18 cellular contexts compared by ENCODE assay signal in genomic region chr7:38315410-38315809, GRCh38.
A peak's percentile ranks its signal among the peaks of the same experiment; 100 is the strongest.
DNase-seq lines count a peak whose midpoint lies in the region; ATAC-seq, FAIRE-seq and TF ChIP-seq lines count a peak whose summit lies in the region.
"Had no signal": no experiment of that assay in that cellular context is flagged by ENCODE, and none has a peak within 500 bp of the region (broad histone marks: within the 10 kb centered on the region; RNA-seq: fewer than 3 reads in every experiment).

No MANE protein-coding gene starts in this region.

- peaks cover 57% of the 10 kb centered on the region for H3K4me1 Mint-ChIP-seq in activated CD8-positive, alpha-beta T cell treated with anti-CD3 and anti-CD28 coated beads, Interleukin-2, amount 10 ng/mL, durations not matched to agents 7 days and 5 days (ENCODE audit: low read depth)

- TF ChIP-seq CTCF in 22Rv1 (IDR thresholded peaks at IDR 0.05) (no peak), neutrophil (IDR thresholded peaks at IDR 0.05) (no peak)

- H3K27ac Mint-ChIP-seq in activated CD8-positive, alpha-beta T cell treated with anti-CD3 and anti-CD28 coated beads, Interleukin-2, amount 10 ng/mL, durations not matched to agents 7 days and 5 days: no peak overlapping the region
- H3K27ac Mint-ChIP-seq: B cell; CD4-positive, alpha-beta T cell had no signal

- CTCF ChIA-PET in activated CD8-positive, alpha-beta T cell treated with anti-CD3 and anti-CD28 coated beads, Interleukin-2, amount 10 ng/mL, durations not matched to agents 7 days and 5 days (lab: Charles Lee): interaction anchor here (1.6 to 7.1 kb wide), 4 partner anchors 16 to 207 kb away, joined by 4 to 116 read pairs (median 15); no protein-coding TSS in a partner anchor

- no peak for ATAC-seq in activated CD8-positive, alpha-beta T cell treated with anti-CD3 and anti-CD28 coated beads, Interleukin-2, amount 10 ng/mL, durations not matched to agents 7 days and 5 days
- ATAC-seq in Right ventricle myocardium superior (ENCODE audit: poor library complexity): no peak
- ATAC-seq: HCT116 had no signal

- POLR2A ChIA-PET in activated CD8-positive, alpha-beta T cell treated with anti-CD3 and anti-CD28 coated beads, Interleukin-2, amount 10 ng/mL, durations not matched to agents 7 days and 5 days (lab: Charles Lee): interaction anchor here (1.0 kb wide), 1 partner anchor 15 kb away, joined by 6 read pairs; no protein-coding TSS in a partner anchor

- H3K27ac ChIP-seq in 22Rv1 (peak overlapping the region; percentile 81), neutrophil (peak overlapping the region; percentile 67)
- H3K27ac ChIP-seq: GM23248 had no signal

- peaks cover 81 to 86% of the 10 kb centered on the region in 2 experiments for H3K4me1 ChIP-seq in neutrophil (ENCODE audit: control insufficient read depth in 1 of 2, insufficient read depth in 1 of 2, low read depth in 1 of 2, low read length in 1 of 2)

- intact Hi-C loops in Right ventricle myocardium superior (cut with DNase I): loop anchor here (10.0 kb wide), 1 partner anchor 211 kb away; no protein-coding TSS in a partner anchor

- no peaks in the 10 kb centered on the region for H3K9me3 ChIP-seq in neutrophil

- no peaks in the 10 kb centered on the region for H3K36me3 Mint-ChIP-seq in activated CD8-positive, alpha-beta T cell treated with anti-CD3 and anti-CD28 coated beads, Interleukin-2, amount 10 ng/mL, durations not matched to agents 7 days and 5 days (ENCODE audit: low read depth)

- H3K36me3 ChIP-seq in neutrophil: no peaks in the 10 kb centered on the region

- no peaks in the 10 kb centered on the region for H3K27me3 ChIP-seq in neutrophil

- DNase-seq in GM12891 (ENCODE audit: insufficient read length, low spot score) (no peak), DMS79 (lab: John Stamatoyannopoulos, UW) (no peak), NCI-H1092 treated with DMSO at 0.1 percent for 48 hours (lab: John Stamatoyannopoulos, UW) (no peak), Right ventricle myocardium superior (no peak)
- DNase-seq in activated CD8-positive, alpha-beta T cell treated with anti-CD3 and anti-CD28 coated beads, Interleukin-2, amount 10 ng/mL, durations not matched to agents 7 days and 5 days: no peak
- DNase-seq: C1 segment of cervical spinal cord; CD4-positive, alpha-beta T cell; COR-L47; DMS153; GF-D8; GM23248 had no signal

- peak; percentile 26 for FAIRE-seq in GM12891 (lab: Jason Lieb, UNC)
- FAIRE-seq: A204.1, D721Med, H54 had no signal

- TF ChIP-seq POLR2A in GM12891 (IDR thresholded peaks at IDR 0.05; ENCODE audit: low read depth, low read length): no peak

- no peaks in the 10 kb centered on the region for H3K9me3 Mint-ChIP-seq in activated CD8-positive, alpha-beta T cell treated with anti-CD3 and anti-CD28 coated beads, Interleukin-2, amount 10 ng/mL, durations not matched to agents 7 days and 5 days (ENCODE audit: insufficient read depth)
- H3K9me3 Mint-ChIP-seq: CD4-positive, alpha-beta T cell had no signal

- H3K4me3 ChIP-seq in neutrophil (ENCODE audit: low read depth in 1 of 2, low read length in 1 of 2): no peak overlapping the region
- H3K4me3 ChIP-seq: GM23248 had no signal

- H3K4me3 Mint-ChIP-seq in activated CD8-positive, alpha-beta T cell treated with anti-CD3 and anti-CD28 coated beads, Interleukin-2, amount 10 ng/mL, durations not matched to agents 7 days and 5 days: peak overlapping the region; percentile 46
- H3K4me3 Mint-ChIP-seq: B cell; CD4-positive, alpha-beta T cell had no signal

- no peaks in the 10 kb centered on the region for H3K27me3 Mint-ChIP-seq in activated CD8-positive, alpha-beta T cell treated with anti-CD3 and anti-CD28 coated beads, Interleukin-2, amount 10 ng/mL, durations not matched to agents 7 days and 5 days (ENCODE audit: low read depth)
- H3K27me3 Mint-ChIP-seq: CD4-positive, alpha-beta T cell had no signal

TF ChIP-seq in GM12891, 5 proteins besides CTCF, POLR2A, EP300 and RAD21:
- TF ChIP-seq PAX5 (IDR thresholded peaks at IDR 0.05; ENCODE audit: insufficient read depth, low read length, severe bottlenecking) (no peak), POLR2AphosphoS5 (IDR thresholded peaks at IDR 0.05; ENCODE audit: low read depth, low read length) (no peak), POU2F2 (IDR thresholded peaks at IDR 0.05; ENCODE audit: low read depth, low read length) (no peak), SPI1 (IDR thresholded peaks at IDR 0.05; ENCODE audit: low read depth, low read length) (no peak), TAF1 (IDR thresholded peaks at IDR 0.05; ENCODE audit: low read depth, low read length) (no peak)
TF ChIP-seq in GM12891: peak in this region for 0.
